2 cellular contexts compared by ENCODE assay signal in the genomic region with DNA sequence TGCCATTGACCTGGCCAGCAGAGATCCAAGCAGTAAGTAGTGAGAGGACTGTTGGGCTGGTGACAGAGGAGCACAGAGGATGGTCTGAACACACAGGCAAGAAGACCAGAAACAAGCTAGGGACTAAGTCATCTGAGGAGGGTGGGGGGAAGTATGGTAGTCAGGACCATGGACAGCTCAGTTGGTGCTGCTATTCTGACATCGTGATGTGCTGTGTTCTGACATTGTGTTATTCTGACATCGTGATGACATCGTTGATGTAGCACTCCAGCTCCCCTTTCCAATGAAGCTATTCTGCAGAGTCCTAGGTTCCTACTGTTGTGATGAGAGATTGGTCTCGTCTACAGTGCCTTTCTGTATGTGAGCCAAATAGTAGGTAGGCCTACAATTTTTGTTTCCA.
TF ChIP-seq lines count a peak whose summit lies in the region.

No MANE protein-coding gene starts in this region.

TF ChIP-seq in K562, 482 proteins besides CTCF, POLR2A, EP300 and RAD21 (continued from another document and continues in another):
- TF ChIP-seq, protein P1, sequence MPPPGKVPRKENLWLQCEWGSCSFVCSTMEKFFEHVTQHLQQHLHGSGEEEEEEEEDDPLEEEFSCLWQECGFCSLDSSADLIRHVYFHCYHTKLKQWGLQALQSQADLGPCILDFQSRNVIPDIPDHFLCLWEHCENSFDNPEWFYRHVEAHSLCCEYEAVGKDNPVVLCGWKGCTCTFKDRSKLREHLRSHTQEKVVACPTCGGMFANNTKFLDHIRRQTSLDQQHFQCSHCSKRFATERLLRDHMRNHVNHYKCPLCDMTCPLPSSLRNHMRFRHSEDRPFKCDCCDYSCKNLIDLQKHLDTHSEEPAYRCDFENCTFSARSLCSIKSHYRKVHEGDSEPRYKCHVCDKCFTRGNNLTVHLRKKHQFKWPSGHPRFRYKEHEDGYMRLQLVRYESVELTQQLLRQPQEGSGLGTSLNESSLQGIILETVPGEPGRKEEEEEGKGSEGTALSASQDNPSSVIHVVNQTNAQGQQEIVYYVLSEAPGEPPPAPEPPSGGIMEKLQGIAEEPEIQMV (tag; conservative IDR thresholded peaks at IDR 0.05; ENCODE audit: low read depth) = no peak
- TF ChIP-seq, protein P2, sequence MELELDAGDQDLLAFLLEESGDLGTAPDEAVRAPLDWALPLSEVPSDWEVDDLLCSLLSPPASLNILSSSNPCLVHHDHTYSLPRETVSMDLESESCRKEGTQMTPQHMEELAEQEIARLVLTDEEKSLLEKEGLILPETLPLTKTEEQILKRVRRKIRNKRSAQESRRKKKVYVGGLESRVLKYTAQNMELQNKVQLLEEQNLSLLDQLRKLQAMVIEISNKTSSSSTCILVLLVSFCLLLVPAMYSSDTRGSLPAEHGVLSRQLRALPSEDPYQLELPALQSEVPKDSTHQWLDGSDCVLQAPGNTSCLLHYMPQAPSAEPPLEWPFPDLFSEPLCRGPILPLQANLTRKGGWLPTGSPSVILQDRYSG (tag; conservative IDR thresholded peaks at IDR 0.05; ENCODE audit: low read depth) = 0 out of 2 replicates have a peak, but pooled peaks have one; percentile 32
- TF ChIP-seq, protein P3, sequence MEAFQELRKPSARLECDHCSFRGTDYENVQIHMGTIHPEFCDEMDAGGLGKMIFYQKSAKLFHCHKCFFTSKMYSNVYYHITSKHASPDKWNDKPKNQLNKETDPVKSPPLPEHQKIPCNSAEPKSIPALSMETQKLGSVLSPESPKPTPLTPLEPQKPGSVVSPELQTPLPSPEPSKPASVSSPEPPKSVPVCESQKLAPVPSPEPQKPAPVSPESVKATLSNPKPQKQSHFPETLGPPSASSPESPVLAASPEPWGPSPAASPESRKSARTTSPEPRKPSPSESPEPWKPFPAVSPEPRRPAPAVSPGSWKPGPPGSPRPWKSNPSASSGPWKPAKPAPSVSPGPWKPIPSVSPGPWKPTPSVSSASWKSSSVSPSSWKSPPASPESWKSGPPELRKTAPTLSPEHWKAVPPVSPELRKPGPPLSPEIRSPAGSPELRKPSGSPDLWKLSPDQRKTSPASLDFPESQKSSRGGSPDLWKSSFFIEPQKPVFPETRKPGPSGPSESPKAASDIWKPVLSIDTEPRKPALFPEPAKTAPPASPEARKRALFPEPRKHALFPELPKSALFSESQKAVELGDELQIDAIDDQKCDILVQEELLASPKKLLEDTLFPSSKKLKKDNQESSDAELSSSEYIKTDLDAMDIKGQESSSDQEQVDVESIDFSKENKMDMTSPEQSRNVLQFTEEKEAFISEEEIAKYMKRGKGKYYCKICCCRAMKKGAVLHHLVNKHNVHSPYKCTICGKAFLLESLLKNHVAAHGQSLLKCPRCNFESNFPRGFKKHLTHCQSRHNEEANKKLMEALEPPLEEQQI (IDR thresholded peaks at IDR 0.05) = peak; percentile 76
- TF ChIP-seq MEIS2 (IDR thresholded peaks at IDR 0.05; ENCODE audit: partially characterized antibody) = peak; percentile 53
- TF ChIP-seq, protein P4, sequence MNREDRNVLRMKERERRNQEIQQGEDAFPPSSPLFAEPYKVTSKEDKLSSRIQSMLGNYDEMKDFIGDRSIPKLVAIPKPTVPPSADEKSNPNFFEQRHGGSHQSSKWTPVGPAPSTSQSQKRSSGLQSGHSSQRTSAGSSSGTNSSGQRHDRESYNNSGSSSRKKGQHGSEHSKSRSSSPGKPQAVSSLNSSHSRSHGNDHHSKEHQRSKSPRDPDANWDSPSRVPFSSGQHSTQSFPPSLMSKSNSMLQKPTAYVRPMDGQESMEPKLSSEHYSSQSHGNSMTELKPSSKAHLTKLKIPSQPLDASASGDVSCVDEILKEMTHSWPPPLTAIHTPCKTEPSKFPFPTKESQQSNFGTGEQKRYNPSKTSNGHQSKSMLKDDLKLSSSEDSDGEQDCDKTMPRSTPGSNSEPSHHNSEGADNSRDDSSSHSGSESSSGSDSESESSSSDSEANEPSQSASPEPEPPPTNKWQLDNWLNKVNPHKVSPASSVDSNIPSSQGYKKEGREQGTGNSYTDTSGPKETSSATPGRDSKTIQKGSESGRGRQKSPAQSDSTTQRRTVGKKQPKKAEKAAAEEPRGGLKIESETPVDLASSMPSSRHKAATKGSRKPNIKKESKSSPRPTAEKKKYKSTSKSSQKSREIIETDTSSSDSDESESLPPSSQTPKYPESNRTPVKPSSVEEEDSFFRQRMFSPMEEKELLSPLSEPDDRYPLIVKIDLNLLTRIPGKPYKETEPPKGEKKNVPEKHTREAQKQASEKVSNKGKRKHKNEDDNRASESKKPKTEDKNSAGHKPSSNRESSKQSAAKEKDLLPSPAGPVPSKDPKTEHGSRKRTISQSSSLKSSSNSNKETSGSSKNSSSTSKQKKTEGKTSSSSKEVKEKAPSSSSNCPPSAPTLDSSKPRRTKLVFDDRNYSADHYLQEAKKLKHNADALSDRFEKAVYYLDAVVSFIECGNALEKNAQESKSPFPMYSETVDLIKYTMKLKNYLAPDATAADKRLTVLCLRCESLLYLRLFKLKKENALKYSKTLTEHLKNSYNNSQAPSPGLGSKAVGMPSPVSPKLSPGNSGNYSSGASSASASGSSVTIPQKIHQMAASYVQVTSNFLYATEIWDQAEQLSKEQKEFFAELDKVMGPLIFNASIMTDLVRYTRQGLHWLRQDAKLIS (CRISPR knock-in tag; IDR thresholded peaks at IDR 0.05) = no peak
- no peak for TF ChIP-seq E2F3 (CRISPR knock-in tag; IDR thresholded peaks at IDR 0.05)
- TF ChIP-seq, protein P5, sequence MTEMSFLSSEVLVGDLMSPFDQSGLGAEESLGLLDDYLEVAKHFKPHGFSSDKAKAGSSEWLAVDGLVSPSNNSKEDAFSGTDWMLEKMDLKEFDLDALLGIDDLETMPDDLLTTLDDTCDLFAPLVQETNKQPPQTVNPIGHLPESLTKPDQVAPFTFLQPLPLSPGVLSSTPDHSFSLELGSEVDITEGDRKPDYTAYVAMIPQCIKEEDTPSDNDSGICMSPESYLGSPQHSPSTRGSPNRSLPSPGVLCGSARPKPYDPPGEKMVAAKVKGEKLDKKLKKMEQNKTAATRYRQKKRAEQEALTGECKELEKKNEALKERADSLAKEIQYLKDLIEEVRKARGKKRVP (CRISPR knock-in tag; IDR thresholded peaks at IDR 0.05) = no peak
- TF ChIP-seq OTX1 (CRISPR knock-in tag; IDR thresholded peaks at IDR 0.05) = no peak
- no peak for TF ChIP-seq EWSR1 (IDR thresholded peaks at IDR 0.05; ENCODE audit: borderline replicate concordance, low read depth, partially characterized antibody)

TF ChIP-seq in HepG2, 621 proteins besides CTCF, POLR2A, EP300 and RAD21 (continued from another document and continues in another):
- TF ChIP-seq GTF2F1 (IDR thresholded peaks at IDR 0.05; ENCODE audit: low read length) = no peak
- TF ChIP-seq ATAD3A (CRISPR knock-in tag; IDR thresholded peaks at IDR 0.05) = no peak
- TF ChIP-seq, protein P6, sequence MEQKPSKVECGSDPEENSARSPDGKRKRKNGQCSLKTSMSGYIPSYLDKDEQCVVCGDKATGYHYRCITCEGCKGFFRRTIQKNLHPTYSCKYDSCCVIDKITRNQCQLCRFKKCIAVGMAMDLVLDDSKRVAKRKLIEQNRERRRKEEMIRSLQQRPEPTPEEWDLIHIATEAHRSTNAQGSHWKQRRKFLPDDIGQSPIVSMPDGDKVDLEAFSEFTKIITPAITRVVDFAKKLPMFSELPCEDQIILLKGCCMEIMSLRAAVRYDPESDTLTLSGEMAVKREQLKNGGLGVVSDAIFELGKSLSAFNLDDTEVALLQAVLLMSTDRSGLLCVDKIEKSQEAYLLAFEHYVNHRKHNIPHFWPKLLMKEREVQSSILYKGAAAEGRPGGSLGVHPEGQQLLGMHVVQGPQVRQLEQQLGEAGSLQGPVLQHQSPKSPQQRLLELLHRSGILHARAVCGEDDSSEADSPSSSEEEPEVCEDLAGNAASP (CRISPR knock-in tag; IDR thresholded peaks at IDR 0.05; ENCODE audit: borderline replicate concordance) = peak; percentile 76
- peak; percentile 40; the same call in 1 of the 2 replicates for TF ChIP-seq ATF7-NPFF (CRISPR knock-in tag; IDR thresholded peaks at IDR 0.05; ENCODE audit: low read depth)
- peak; percentile 51; the same call in 1 of the 2 replicates for TF ChIP-seq FOXO1 (CRISPR knock-in tag; IDR thresholded peaks at IDR 0.05)
- peak; percentile 68; the same call in 1 of the 2 replicates for TF ChIP-seq ZNF878 (CRISPR knock-in tag; IDR thresholded peaks at IDR 0.05)
- no peak for TF ChIP-seq MTF2 (CRISPR knock-in tag; IDR thresholded peaks at IDR 0.05; ENCODE audit: borderline replicate concordance)
- TF ChIP-seq GATAD1 (CRISPR knock-in tag; IDR thresholded peaks at IDR 0.05) = peak; percentile 68; the same call in 1 of the 2 replicates
- TF ChIP-seq BCL6 (CRISPR knock-in tag; IDR thresholded peaks at IDR 0.05) = peak; percentile 40; the same call in 1 of the 2 replicates
- TF ChIP-seq PHB2 (IDR thresholded peaks at IDR 0.05; ENCODE audit: partially characterized antibody) = no peak
- 0 out of 2 replicates have a peak, but pooled peaks have one; percentile 24 for TF ChIP-seq HMG20A (CRISPR knock-in tag; IDR thresholded peaks at IDR 0.05; ENCODE audit: borderline replicate concordance)
- no peak; the same call in 1 of the 2 replicates for TF ChIP-seq EED (CRISPR knock-in tag; IDR thresholded peaks at IDR 0.05)
- TF ChIP-seq, protein P7, sequence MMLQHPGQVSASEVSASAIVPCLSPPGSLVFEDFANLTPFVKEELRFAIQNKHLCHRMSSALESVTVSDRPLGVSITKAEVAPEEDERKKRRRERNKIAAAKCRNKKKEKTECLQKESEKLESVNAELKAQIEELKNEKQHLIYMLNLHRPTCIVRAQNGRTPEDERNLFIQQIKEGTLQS (CRISPR knock-in tag; IDR thresholded peaks at IDR 0.05) = peak; percentile 73
- 0 out of 2 replicates have a peak, but pooled peaks have one; percentile 29 for TF ChIP-seq EEA1 (CRISPR knock-in tag; IDR thresholded peaks at IDR 0.05; ENCODE audit: borderline replicate concordance)
- TF ChIP-seq HNRNPLL (IDR thresholded peaks at IDR 0.05; ENCODE audit: low read depth, low read length, poor library complexity, severe bottlenecking) = no peak
- TF ChIP-seq DNMT3B (CRISPR knock-in tag; conservative IDR thresholded peaks at IDR 0.05) = peak; percentile 97
- TF ChIP-seq MIER3 (CRISPR knock-in tag; IDR thresholded peaks at IDR 0.05; ENCODE audit: borderline replicate concordance) = peak; percentile 68; the same call in 1 of the 2 replicates
- no peak for TF ChIP-seq ZSCAN25 (CRISPR knock-in tag; IDR thresholded peaks at IDR 0.05)
- TF ChIP-seq WIZ (CRISPR knock-in tag; IDR thresholded peaks at IDR 0.05) = peak; percentile 98
- peak; percentile 84 for TF ChIP-seq ERF (CRISPR knock-in tag; IDR thresholded peaks at IDR 0.05)
- TF ChIP-seq KAT8 (CRISPR knock-in tag; IDR thresholded peaks at IDR 0.05) = peak; percentile 62; the same call in 1 of the 2 replicates
- peak; percentile 56; the same call in 1 of the 2 replicates for TF ChIP-seq SIX4 (CRISPR knock-in tag; IDR thresholded peaks at IDR 0.05)
- TF ChIP-seq ZNF563 (CRISPR knock-in tag; IDR thresholded peaks at IDR 0.05) = 0 out of 2 replicates have a peak, but pooled peaks have one; percentile 35
- TF ChIP-seq RCOR2 (CRISPR knock-in tag; IDR thresholded peaks at IDR 0.05) = 0 out of 2 replicates have a peak, but pooled peaks have one; percentile 19
- peak; percentile 86 for TF ChIP-seq ELF3 (CRISPR knock-in tag; IDR thresholded peaks at IDR 0.05)
- TF ChIP-seq, protein P8, sequence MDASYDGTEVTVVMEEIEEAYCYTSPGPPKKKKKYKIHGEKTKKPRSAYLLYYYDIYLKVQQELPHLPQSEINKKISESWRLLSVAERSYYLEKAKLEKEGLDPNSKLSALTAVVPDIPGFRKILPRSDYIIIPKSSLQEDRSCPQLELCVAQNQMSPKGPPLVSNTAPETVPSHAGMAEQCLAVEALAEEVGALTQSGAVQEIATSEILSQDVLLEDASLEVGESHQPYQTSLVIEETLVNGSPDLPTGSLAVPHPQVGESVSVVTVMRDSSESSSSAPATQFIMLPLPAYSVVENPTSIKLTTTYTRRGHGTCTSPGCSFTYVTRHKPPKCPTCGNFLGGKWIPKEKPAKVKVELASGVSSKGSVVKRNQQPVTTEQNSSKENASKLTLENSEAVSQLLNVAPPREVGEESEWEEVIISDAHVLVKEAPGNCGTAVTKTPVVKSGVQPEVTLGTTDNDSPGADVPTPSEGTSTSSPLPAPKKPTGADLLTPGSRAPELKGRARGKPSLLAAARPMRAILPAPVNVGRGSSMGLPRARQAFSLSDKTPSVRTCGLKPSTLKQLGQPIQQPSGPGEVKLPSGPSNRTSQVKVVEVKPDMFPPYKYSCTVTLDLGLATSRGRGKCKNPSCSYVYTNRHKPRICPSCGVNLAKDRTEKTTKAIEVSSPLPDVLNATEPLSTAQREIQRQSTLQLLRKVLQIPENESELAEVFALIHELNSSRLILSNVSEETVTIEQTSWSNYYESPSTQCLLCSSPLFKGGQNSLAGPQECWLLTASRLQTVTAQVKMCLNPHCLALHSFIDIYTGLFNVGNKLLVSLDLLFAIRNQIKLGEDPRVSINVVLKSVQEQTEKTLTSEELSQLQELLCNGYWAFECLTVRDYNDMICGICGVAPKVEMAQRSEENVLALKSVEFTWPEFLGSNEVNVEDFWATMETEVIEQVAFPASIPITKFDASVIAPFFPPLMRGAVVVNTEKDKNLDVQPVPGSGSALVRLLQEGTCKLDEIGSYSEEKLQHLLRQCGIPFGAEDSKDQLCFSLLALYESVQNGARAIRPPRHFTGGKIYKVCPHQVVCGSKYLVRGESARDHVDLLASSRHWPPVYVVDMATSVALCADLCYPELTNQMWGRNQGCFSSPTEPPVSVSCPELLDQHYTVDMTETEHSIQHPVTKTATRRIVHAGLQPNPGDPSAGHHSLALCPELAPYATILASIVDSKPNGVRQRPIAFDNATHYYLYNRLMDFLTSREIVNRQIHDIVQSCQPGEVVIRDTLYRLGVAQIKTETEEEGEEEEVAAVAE (CRISPR knock-in tag; IDR thresholded peaks at IDR 0.05; ENCODE audit: borderline replicate concordance) = peak; percentile 89
- TF ChIP-seq, protein P9, sequence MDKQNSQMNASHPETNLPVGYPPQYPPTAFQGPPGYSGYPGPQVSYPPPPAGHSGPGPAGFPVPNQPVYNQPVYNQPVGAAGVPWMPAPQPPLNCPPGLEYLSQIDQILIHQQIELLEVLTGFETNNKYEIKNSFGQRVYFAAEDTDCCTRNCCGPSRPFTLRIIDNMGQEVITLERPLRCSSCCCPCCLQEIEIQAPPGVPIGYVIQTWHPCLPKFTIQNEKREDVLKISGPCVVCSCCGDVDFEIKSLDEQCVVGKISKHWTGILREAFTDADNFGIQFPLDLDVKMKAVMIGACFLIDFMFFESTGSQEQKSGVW (CRISPR knock-in tag; IDR thresholded peaks at IDR 0.05; ENCODE audit: borderline replicate concordance) = 0 out of 2 replicates have a peak, but pooled peaks have one; percentile 63
- TF ChIP-seq, protein P10, sequence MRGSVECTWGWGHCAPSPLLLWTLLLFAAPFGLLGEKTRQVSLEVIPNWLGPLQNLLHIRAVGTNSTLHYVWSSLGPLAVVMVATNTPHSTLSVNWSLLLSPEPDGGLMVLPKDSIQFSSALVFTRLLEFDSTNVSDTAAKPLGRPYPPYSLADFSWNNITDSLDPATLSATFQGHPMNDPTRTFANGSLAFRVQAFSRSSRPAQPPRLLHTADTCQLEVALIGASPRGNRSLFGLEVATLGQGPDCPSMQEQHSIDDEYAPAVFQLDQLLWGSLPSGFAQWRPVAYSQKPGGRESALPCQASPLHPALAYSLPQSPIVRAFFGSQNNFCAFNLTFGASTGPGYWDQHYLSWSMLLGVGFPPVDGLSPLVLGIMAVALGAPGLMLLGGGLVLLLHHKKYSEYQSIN (CRISPR knock-in tag; IDR thresholded peaks at IDR 0.05; ENCODE audit: borderline replicate concordance) = peak; percentile 89; the same call in 1 of the 2 replicates
- peak; percentile 70; the same call in 1 of the 2 replicates for TF ChIP-seq HMG20B (CRISPR knock-in tag; conservative IDR thresholded peaks at IDR 0.05)
- TF ChIP-seq PTBP1 (IDR thresholded peaks at IDR 0.05; ENCODE audit: low read depth, low read length, poor library complexity, severe bottlenecking) = no peak
- TF ChIP-seq SOX6 (IDR thresholded peaks at IDR 0.05) = no peak
- TF ChIP-seq SOX6 (CRISPR knock-in tag; IDR thresholded peaks at IDR 0.05) = 0 out of 2 replicates have a peak, but pooled peaks have one; percentile 16
